In genomic region chr6:149749594-149750135, GRCh38 we compare ENCODE assay signal across 8 cellular contexts. TPM values are rescaled to one million over a fixed set of nuclear protein-coding genes. Genes with fewer than 3 reads are reported as not detected.
DNase-seq lines count a peak whose midpoint lies in the region; ATAC-seq, FAIRE-seq and TF ChIP-seq lines count a peak whose summit lies in the region.

TSS of gene PCMT1 (plus strand) at chr6:149749741. CDS start at chr6:149749902, 161 bp downstream.

- no peaks in the 10 kb centered on the region for H3K36me3 ChIP-seq in adipocyte (ENCODE audit: control insufficient read depth, insufficient read depth, low read length, severe bottlenecking)

- H3K9ac ChIP-seq in adipocyte (ENCODE audit: low read length): peak within 1 kb of the TSS; percentile 99

- peak; percentile 96 for FAIRE-seq in GM12891 (lab: Jason Lieb, UNC)

- no peaks in the 10 kb centered on the region for H3K36me3 Mint-ChIP-seq in type B pancreatic cell

- intact Hi-C loops in cardiac septum (cut with DNase I): no loop called here

- H3K4me1 Mint-ChIP-seq in type B pancreatic cell (ENCODE audit: unreplicated experiment): peaks cover 17% of the 10 kb centered on the region

- ATAC-seq in HG02759 (IDR thresholded peaks at IDR 0.05; ENCODE audit: unreplicated experiment): peak; percentile 87

- TF ChIP-seq POLR2A in GM12891 (IDR thresholded peaks at IDR 0.05; ENCODE audit: low read depth, low read length): peak; percentile 68

- peaks cover 37% of the 10 kb centered on the region for H3K4me1 ChIP-seq in adipocyte (ENCODE audit: control insufficient read depth, insufficient read depth, low read length)

- no peaks in the 10 kb centered on the region for H3K9me3 Mint-ChIP-seq in type B pancreatic cell

- peak within 1 kb of the TSS; percentile 99 for H3K4me3 ChIP-seq in adipocyte (ENCODE audit: low read length)

- DNase-seq in GM12891 (ENCODE audit: insufficient read length, low spot score): peak; percentile 85
- peak; percentile 86 for DNase-seq in NCI-H128 (lab: John Stamatoyannopoulos, UW; ENCODE audit: unreplicated experiment)
- DNase-seq in T follicular helper cell (ENCODE audit: low read depth): peak; percentile 83
- DNase-seq in adipocyte (ENCODE audit: low read depth): peak; percentile 98
- peak; percentile 96 for DNase-seq in cardiac septum (ENCODE audit: low spot score)
- DNase-seq in pons (ENCODE audit: low spot score): peak; percentile 85
- DNase-seq in type B pancreatic cell (ENCODE audit: extremely low spot score, unreplicated experiment): peak; percentile 93

- no peak for TF ChIP-seq CTCF in type B pancreatic cell (conservative IDR thresholded peaks at IDR 0.05)

- peak within 1 kb of the TSS; percentile 88 for H3K27ac Mint-ChIP-seq in type B pancreatic cell

- no peaks in the 10 kb centered on the region for H3K9me3 ChIP-seq in adipocyte (ENCODE audit: control insufficient read depth, low read length)

- H3K27me3 ChIP-seq in adipocyte (replicated peaks; ENCODE audit: control insufficient read depth, insufficient read depth, low read length): no peaks in the 10 kb centered on the region

- no peaks in the 10 kb centered on the region for H3K27me3 Mint-ChIP-seq in type B pancreatic cell

- peak within 1 kb of the TSS; percentile 94 for H3K4me3 Mint-ChIP-seq in type B pancreatic cell

TF ChIP-seq in GM12891, 5 proteins besides CTCF, POLR2A, EP300 and RAD21:
- no peak for TF ChIP-seq POU2F2 (IDR thresholded peaks at IDR 0.05; ENCODE audit: low read depth, low read length)
- TF ChIP-seq POLR2AphosphoS5 (IDR thresholded peaks at IDR 0.05; ENCODE audit: low read depth, low read length): peak; percentile 50; the same call in 1 of the 2 replicates
- TF ChIP-seq SPI1 (IDR thresholded peaks at IDR 0.05; ENCODE audit: low read depth, low read length): no peak
- peak; percentile 76 for TF ChIP-seq TAF1 (IDR thresholded peaks at IDR 0.05; ENCODE audit: low read depth, low read length)

RNA-seq across cellular contexts. Expression of gene PCMT1, which starts in this region (rescaled TPM):
- polyA plus RNA-seq in GM12891 (2012; ENCODE audit: low read depth, missing spikeins): 39.8 TPM
- total RNA-seq in cardiac septum (130 TPM), type B pancreatic cell (ENCODE audit: low replicate concordance) (61.2 and 65.6 TPM in 2 replicates)

Comparison
In these comparisons a context has a peak if more than half of its experiments do, and no peak if none do; other contexts are left out.
1. Peak in every context shown above with its lines: DNase-seq, ATAC-seq and H3K4me3 ChIP-seq.